8 cellular contexts compared by ENCODE assay signal in the genomic region with DNA sequence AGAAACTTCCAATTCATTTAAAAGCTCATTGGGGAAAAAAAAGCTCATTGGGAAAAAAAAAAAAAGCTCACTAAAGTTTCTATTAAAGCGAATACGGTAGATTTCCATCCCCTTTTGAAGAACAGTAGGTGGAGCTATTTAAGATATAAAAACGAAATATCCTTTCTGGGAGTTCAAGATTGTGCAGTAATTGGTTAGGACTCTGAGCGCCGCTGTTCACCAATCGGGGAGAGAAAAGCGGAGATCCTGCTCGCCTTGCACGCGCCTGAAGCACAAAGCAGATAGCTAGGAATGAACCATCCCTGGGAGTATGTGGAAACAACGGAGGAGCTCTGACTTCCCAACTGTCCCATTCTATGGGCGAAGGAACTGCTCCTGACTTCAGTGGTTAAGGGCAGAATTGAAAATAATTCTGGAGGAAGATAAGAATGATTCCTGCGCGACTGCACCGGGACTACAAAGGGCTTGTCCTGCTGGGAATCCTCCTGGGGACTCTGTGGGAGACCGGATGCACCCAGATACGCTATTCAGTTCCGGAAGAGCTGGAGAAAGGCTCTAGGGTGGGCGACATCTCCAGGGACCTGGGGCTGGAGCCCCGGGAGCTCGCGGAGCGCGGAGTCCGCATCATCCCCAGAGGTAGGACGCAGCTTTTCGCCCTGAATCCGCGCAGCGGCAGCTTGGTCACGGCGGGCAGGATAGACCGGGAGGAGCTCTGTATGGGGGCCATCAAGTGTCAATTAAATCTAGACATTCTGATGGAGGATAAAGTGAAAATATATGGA. TPM values are rescaled to one million over a fixed set of nuclear protein-coding genes. Genes with fewer than 3 reads are reported as not detected.
DNase-seq lines count a peak whose midpoint lies in the region; ATAC-seq and TF ChIP-seq lines count a peak whose summit lies in the region.

A gene (plus strand): TSS at position 176 of the 782 bp plus-strand sequence. CDS start 253 bp downstream, at position 429.

- H3K9ac ChIP-seq in adipocyte (ENCODE audit: low read length) = peak within 1 kb of the TSS; percentile 83

- peaks cover 16% of the 10 kb centered on the region for H3K4me1 ChIP-seq in adipocyte (ENCODE audit: control insufficient read depth, insufficient read depth, low read length)
- no peaks in the 10 kb centered on the region for H3K4me1 ChIP-seq in hepatocyte (ENCODE audit: insufficient read depth)
- no peaks in the 10 kb centered on the region for H3K4me1 ChIP-seq in SJCRH30

- no peaks in the 10 kb centered on the region for H3K9me2 ChIP-seq in hepatocyte (replicated peaks; ENCODE audit: insufficient read depth)

- 98% methylated on average over 33 of the region's 33 CpGs for whole genome bisulfite sequencing in hepatocyte (ENCODE audit: low lambda C conversion rate, missing lambda C conversion rate)

- DNase-seq in AG09309 (ENCODE audit: low read depth) (peak; percentile 90), adipocyte (ENCODE audit: low read depth) (peak; percentile 36), hepatocyte (ENCODE audit: low spot score) (no peak), superior temporal gyrus (ENCODE audit: extremely low spot score) (peak; percentile 20), SJCRH30 (no peak), SW480 (ENCODE audit: low spot score) (no peak)

- H3K4me3 ChIP-seq in AG09309 (ENCODE audit: control insufficient read depth, low read depth, low read length) (peak within 1 kb of the TSS; percentile 56), adipocyte (ENCODE audit: low read length) (peak within 1 kb of the TSS; percentile 85), hepatocyte (peak within 1 kb of the TSS; percentile 10), SJCRH30 (no peak within 1 kb of the TSS)

- H3K27me3 ChIP-seq in adipocyte (replicated peaks; ENCODE audit: control insufficient read depth, insufficient read depth, low read length) = no peaks in the 10 kb centered on the region
- H3K27me3 ChIP-seq in hepatocyte = no peaks in the 10 kb centered on the region
- H3K27me3 ChIP-seq in SJCRH30 = no peaks in the 10 kb centered on the region

- peak; percentile 73 for TF ChIP-seq CTCF in AG09309 (IDR thresholded peaks at IDR 0.05; ENCODE audit: control insufficient read depth, insufficient read depth, low read depth, low read length, missing control alignments)
- TF ChIP-seq CTCF in hepatocyte (IDR thresholded peaks at IDR 0.05; ENCODE audit: poor library complexity) = no peak

- peaks cover 11% of the 10 kb centered on the region for H3K79me2 ChIP-seq in hepatocyte

- H3K4me2 ChIP-seq in hepatocyte = no peak within 1 kb of the TSS

- H3K9me3 ChIP-seq in adipocyte (ENCODE audit: control insufficient read depth, low read length) (peaks cover 26% of the 10 kb centered on the region), hepatocyte (ENCODE audit: low read depth) (peaks cover 67% of the 10 kb centered on the region), SJCRH30 (replicated peaks) (peaks cover 3% of the 10 kb centered on the region; the same call in 1 of the 2 replicates)

- peaks cover 12% of the 10 kb centered on the region for H3K36me3 ChIP-seq in adipocyte (ENCODE audit: control insufficient read depth, insufficient read depth, low read length, severe bottlenecking)
- peaks cover 14% of the 10 kb centered on the region for H3K36me3 ChIP-seq in hepatocyte (replicated peaks; ENCODE audit: insufficient read depth, low read depth)
- H3K36me3 ChIP-seq in SJCRH30 = peaks cover 17% of the 10 kb centered on the region

- no peaks in the 10 kb centered on the region for H4K20me1 ChIP-seq in hepatocyte (ENCODE audit: insufficient read depth, poor library complexity, severe bottlenecking)

- no peak within 1 kb of the TSS for H3K27ac ChIP-seq in hepatocyte
- H3K27ac ChIP-seq in SJCRH30 = no peak within 1 kb of the TSS

- ATAC-seq in GM18907 (IDR thresholded peaks at IDR 0.05; ENCODE audit: unreplicated experiment) = peak; percentile 90
- peak; percentile 93 for ATAC-seq in HG03378 (IDR thresholded peaks at IDR 0.05; ENCODE audit: unreplicated experiment)

- no peak within 1 kb of the TSS for H2AFZ ChIP-seq in hepatocyte

RNA-seq across cellular contexts. Expression of the gene that starts here (rescaled TPM):
- 0.70 and 0.96 TPM in 2 replicates for total RNA-seq in hepatocyte
- polyA plus RNA-seq in hepatocyte = 0.66 and 1.1 TPM in 2 replicates
- 1.2 and 1.4 TPM in 2 replicates for total RNA-seq in SJCRH30 (2014; rRNA removed; shearing (Covaris generic))

Comparison
In these comparisons a context has a peak if more than half of its experiments do, and no peak if none do; other contexts are left out.
1. DNase-seq: peak in AG09309 (single experiment), adipocyte (single experiment) and superior temporal gyrus (single experiment); none in hepatocyte (single experiment), SJCRH30 (0 of 2) and SW480 (single experiment).